In the genomic region with DNA sequence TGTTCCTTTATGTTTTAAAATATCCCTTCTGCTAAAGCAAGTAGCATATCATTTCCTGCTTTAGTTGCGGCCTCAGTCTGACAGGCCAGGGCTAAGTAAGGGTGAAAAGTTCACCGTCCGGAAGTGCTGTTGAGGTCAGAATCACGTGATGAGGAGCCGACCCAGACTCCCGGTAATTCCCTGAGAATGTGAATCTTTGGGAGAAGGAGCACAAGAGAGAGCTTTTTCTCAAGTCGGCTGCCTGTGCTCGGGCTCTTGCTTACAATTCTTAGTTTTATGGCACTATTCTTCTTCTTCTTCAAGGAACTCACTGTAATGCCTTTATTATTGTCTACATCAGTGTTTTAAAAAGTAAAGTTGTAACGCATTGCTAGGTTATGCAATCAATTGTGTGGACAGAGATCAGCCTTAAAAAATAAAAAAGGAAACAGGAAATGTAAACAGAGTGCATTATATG, we compare ENCODE assay signal across 8 cellular contexts.
DNase-seq lines count a peak whose midpoint lies in the region; ATAC-seq and TF ChIP-seq lines count a peak whose summit lies in the region.

No MANE protein-coding gene starts in this region.

- no peaks in the 10 kb centered on the region for H3K36me3 Mint-ChIP-seq in activated naive CD4-positive, alpha-beta T cell treated with anti-CD3 and anti-CD28 coated beads, Interleukin-2, amount 10 ng/mL, durations not matched to agents 7 days and 5 days
- H3K36me3 Mint-ChIP-seq in endothelial cell (ENCODE audit: low read depth, unreplicated experiment), result peaks cover 4% of the 10 kb centered on the region

- no peaks in the 10 kb centered on the region for H3K9me3 ChIP-seq in vagina

- peak; percentile 23 for DNase-seq in activated naive CD4-positive, alpha-beta T cell treated with anti-CD3 and anti-CD28 coated beads, Interleukin-2, amount 10 ng/mL, durations not matched to agents 7 days and 5 days
- no peak for DNase-seq in activated naive CD4-positive, alpha-beta T cell treated with anti-CD3 and anti-CD28 coated beads, Interleukin-2, amount 50 U/mL, for 16 hours
- DNase-seq in RPMI7951 (ENCODE audit: low read depth) (peak; percentile 95), endothelial cell (ENCODE audit: low spot score) (peak; percentile 57), mucosa of gallbladder (ENCODE audit: low spot score) (peak; percentile 87), vagina (ENCODE audit: extremely low spot score in 2 of 2) (peak in 1 of 2 donors; percentile 91), NCI-H526 (lab: John Stamatoyannopoulos, UW) (no peak)

- CTCF ChIA-PET in activated naive CD4-positive, alpha-beta T cell treated with anti-CD3 and anti-CD28 coated beads, Interleukin-2, amount 10 ng/mL, durations not matched to agents 7 days and 5 days (lab: Charles Lee), result no interaction called here

- peak overlapping the region in 1 of 2 donors; percentile 12 for H3K4me3 ChIP-seq in vagina

- H3K27ac ChIP-seq in vagina, result peak overlapping the region; percentile 54

- ATAC-seq in HG03039 (IDR thresholded peaks at IDR 0.05; ENCODE audit: unreplicated experiment), result peak; percentile 91

- H3K4me3 Mint-ChIP-seq in activated naive CD4-positive, alpha-beta T cell treated with anti-CD3 and anti-CD28 coated beads, Interleukin-2, amount 10 ng/mL, durations not matched to agents 7 days and 5 days, result no peak overlapping the region
- H3K4me3 Mint-ChIP-seq in endothelial cell (ENCODE audit: unreplicated experiment), result peak overlapping the region; percentile 54

- H3K9me3 Mint-ChIP-seq in activated naive CD4-positive, alpha-beta T cell treated with anti-CD3 and anti-CD28 coated beads, Interleukin-2, amount 10 ng/mL, durations not matched to agents 7 days and 5 days, result no peaks in the 10 kb centered on the region
- H3K9me3 Mint-ChIP-seq in endothelial cell (ENCODE audit: unreplicated experiment), result no peaks in the 10 kb centered on the region

- H3K27ac Mint-ChIP-seq in activated naive CD4-positive, alpha-beta T cell treated with anti-CD3 and anti-CD28 coated beads, Interleukin-2, amount 10 ng/mL, durations not matched to agents 7 days and 5 days, result no peak overlapping the region
- no peak overlapping the region for H3K27ac Mint-ChIP-seq in endothelial cell (ENCODE audit: unreplicated experiment)

- H3K4me1 ChIP-seq in vagina, result peaks cover 10% of the 10 kb centered on the region

- H3K27me3 ChIP-seq in vagina, result no peaks in the 10 kb centered on the region

- intact Hi-C loops in vagina (cut with DNase I), result no loop called here

- no peak for TF ChIP-seq POLR2A in vagina (IDR thresholded peaks at IDR 0.05)

- no peaks in the 10 kb centered on the region for H3K36me3 ChIP-seq in vagina

- TF ChIP-seq CTCF in endothelial cell (IDR thresholded peaks at IDR 0.05; ENCODE audit: unreplicated experiment), result no peak
- no peak for TF ChIP-seq CTCF in vagina (IDR thresholded peaks at IDR 0.05)

- peaks cover 16% of the 10 kb centered on the region for H3K4me1 Mint-ChIP-seq in activated naive CD4-positive, alpha-beta T cell treated with anti-CD3 and anti-CD28 coated beads, Interleukin-2, amount 10 ng/mL, durations not matched to agents 7 days and 5 days
- H3K4me1 Mint-ChIP-seq in endothelial cell (ENCODE audit: unreplicated experiment), result peaks cover 19% of the 10 kb centered on the region

- no peaks in the 10 kb centered on the region for H3K27me3 Mint-ChIP-seq in activated naive CD4-positive, alpha-beta T cell treated with anti-CD3 and anti-CD28 coated beads, Interleukin-2, amount 10 ng/mL, durations not matched to agents 7 days and 5 days
- H3K27me3 Mint-ChIP-seq in endothelial cell (ENCODE audit: unreplicated experiment), result peaks cover 1% of the 10 kb centered on the region

Comparison
In these comparisons a context has a peak if more than half of its experiments do, and no peak if none do; other contexts are left out.
1. DNase-seq: peak in activated naive CD4-positive, alpha-beta T cell treated with anti-CD3 and anti-CD28 coated beads, Interleukin-2, amount 10 ng/mL, durations not matched to agents 7 days and 5 days (single experiment), RPMI7951 (single experiment), endothelial cell (single experiment) and mucosa of gallbladder (single experiment); none in activated naive CD4-positive, alpha-beta T cell treated with anti-CD3 and anti-CD28 coated beads, Interleukin-2, amount 50 U/mL, for 16 hours (single experiment) and NCI-H526 (0 of 2).